8 cellular contexts compared by ENCODE assay signal in genomic region chr6:116279232-116280160, GRCh38. TPM values are rescaled to one million over a fixed set of nuclear protein-coding genes. Genes with fewer than 3 reads are reported as not detected.
DNase-seq lines count a peak whose midpoint lies in the region; ATAC-seq and TF ChIP-seq lines count a peak whose summit lies in the region.

Gene TSPYL1, minus strand, starts transcription at chr6:116279930. Its CDS starts 100 bp downstream, at chr6:116279830.

- peaks cover 13% of the 10 kb centered on the region for H3K36me3 ChIP-seq in CD4-positive, CD25-positive, alpha-beta regulatory T cell (ENCODE audit: control insufficient read depth, insufficient read depth, low read length)
- H3K36me3 ChIP-seq in liver (ENCODE audit: control insufficient read depth in 4 of 4, insufficient read depth in 3 of 4, low read depth in 1 of 4, low read length in 3 of 4): no peaks in the 10 kb centered on the region

- CTCF ChIA-PET in activated CD4-positive, alpha-beta memory T cell treated with anti-CD3 and anti-CD28 coated beads for 36 hours (lab: Charles Lee): interaction anchor here (0.6 to 5.2 kb wide), 8 partner anchors 9 to 282 kb away, joined by 3 to 30 read pairs (median 4); no protein-coding TSS in a partner anchor

- peak; percentile 93 to 97 (median 97) for DNase-seq in CD4-positive, CD25-positive, alpha-beta regulatory T cell
- peak; percentile 89 for DNase-seq in NCI-H82 treated with DMSO at 0.1 percent for 48 hours (lab: John Stamatoyannopoulos, UW; ENCODE audit: unreplicated experiment)
- peak; percentile 97 for DNase-seq in activated CD4-positive, alpha-beta memory T cell treated with anti-CD3 and anti-CD28 coated beads for 36 hours
- DNase-seq in dorsolateral prefrontal cortex: peak; percentile 88 to 98 (median 96)
- peak; percentile 94 for DNase-seq in stimulated activated CD4-positive, alpha-beta T cell treated with anti-CD3 and anti-CD28 coated beads, Interleukin-4, amount 100 ng/mL, for 24 hours

- peak within 1 kb of the TSS; percentile 94 for H3K4me3 ChIP-seq in CD4-positive, CD25-positive, alpha-beta regulatory T cell (ENCODE audit: low read depth, low read length)
- H3K4me3 ChIP-seq in dorsolateral prefrontal cortex (peak within 1 kb of the TSS; percentile 60 to 100 (median 94)), liver (ENCODE audit: low read depth in 1 of 3, low read length in 3 of 3) (peak within 1 kb of the TSS; percentile 78 to 94 (median 81))

- H3K9me3 ChIP-seq in CD4-positive, CD25-positive, alpha-beta regulatory T cell (ENCODE audit: control insufficient read depth in 2 of 2, low read length in 2 of 2): no peaks in the 10 kb centered on the region
- no peaks in the 10 kb centered on the region for H3K9me3 ChIP-seq in liver (ENCODE audit: control insufficient read depth in 4 of 4, low read length in 3 of 4)

- H3K27ac ChIP-seq in CD4-positive, CD25-positive, alpha-beta regulatory T cell (ENCODE audit: insufficient read depth, low read length, poor library complexity, severe bottlenecking): peak within 1 kb of the TSS; percentile 100
- H3K27ac ChIP-seq in dorsolateral prefrontal cortex (peak within 1 kb of the TSS; percentile 65 to 100 (median 98)), liver (ENCODE audit: low read depth in 1 of 2, low read length in 2 of 2) (peak within 1 kb of the TSS; percentile 88 to 97)

- ATAC-seq in CD4-positive, CD25-positive, alpha-beta regulatory T cell (ENCODE audit: low read depth in 2 of 2): peak; percentile 92
- ATAC-seq in GM19438 (IDR thresholded peaks at IDR 0.05; ENCODE audit: low read depth, unreplicated experiment) (peak; percentile 98), HG03575 (IDR thresholded peaks at IDR 0.05; ENCODE audit: extremely low read depth, insufficient number of reproducible peaks, low FRiP score, unreplicated experiment) (peak; percentile 82)

- H3K36me3 Mint-ChIP-seq in CD4-positive, CD25-positive, alpha-beta regulatory T cell: peaks cover 35% of the 10 kb centered on the region
- peaks cover 40% of the 10 kb centered on the region for H3K36me3 Mint-ChIP-seq in activated CD4-positive, alpha-beta memory T cell treated with anti-CD3 and anti-CD28 coated beads for 36 hours

- H3K27ac Mint-ChIP-seq in CD4-positive, CD25-positive, alpha-beta regulatory T cell: peak within 1 kb of the TSS; percentile 99 to 100 (median 100)
- peak within 1 kb of the TSS; percentile 95 for H3K27ac Mint-ChIP-seq in activated CD4-positive, alpha-beta memory T cell treated with anti-CD3 and anti-CD28 coated beads for 36 hours

- no peaks in the 10 kb centered on the region for H3K27me3 ChIP-seq in CD4-positive, CD25-positive, alpha-beta regulatory T cell (ENCODE audit: control insufficient read depth, insufficient read depth, low read length)
- H3K27me3 ChIP-seq in dorsolateral prefrontal cortex (no peaks in the 10 kb centered on the region), liver (ENCODE audit: control insufficient read depth in 4 of 4, insufficient read depth in 4 of 4, low read length in 3 of 4) (no peaks in the 10 kb centered on the region)

- TF ChIP-seq CTCF in dorsolateral prefrontal cortex (IDR thresholded peaks at IDR 0.05 in 54 of 56, conservative IDR thresholded peaks at IDR 0.05 in 2 of 56; ENCODE audit: low read depth in 1 of 56, partially characterized antibody in 56 of 56): peak in 20 of 56 donors; percentile 2 to 39 (median 18)
- no peak for TF ChIP-seq CTCF in liver (IDR thresholded peaks at IDR 0.05; ENCODE audit: low read depth, low read length, missing input control)

- WGBS in liver: under 1% methylated on average over 71 of the region's 71 CpGs

- POLR2A ChIA-PET in activated CD4-positive, alpha-beta memory T cell treated with anti-CD3 and anti-CD28 coated beads for 36 hours (lab: Charles Lee): interaction anchor here (0.6 to 3.0 kb wide), 13 partner anchors 10 to 402 kb away, joined by 3 to 15 read pairs (median 4); partner anchors contain the start of genes KPNA5, NT5DC1, RWDD1 and TSPYL4

- no peak for TF ChIP-seq RAD21 in liver (IDR thresholded peaks at IDR 0.05)

- H3K4me1 ChIP-seq in CD4-positive, CD25-positive, alpha-beta regulatory T cell (ENCODE audit: control insufficient read depth, insufficient read depth, low read length, poor library complexity, severe bottlenecking): peaks cover 56% of the 10 kb centered on the region
- H3K4me1 ChIP-seq in liver (ENCODE audit: control insufficient read depth in 4 of 4, insufficient read depth in 4 of 4, low read length in 3 of 4): peaks cover 6 to 53% (median 38%) of the 10 kb centered on the region in 4 donors

- no peaks in the 10 kb centered on the region for H3K27me3 Mint-ChIP-seq in CD4-positive, CD25-positive, alpha-beta regulatory T cell
- no peaks in the 10 kb centered on the region for H3K27me3 Mint-ChIP-seq in activated CD4-positive, alpha-beta memory T cell treated with anti-CD3 and anti-CD28 coated beads for 36 hours

- no peaks in the 10 kb centered on the region for H3K9me3 Mint-ChIP-seq in CD4-positive, CD25-positive, alpha-beta regulatory T cell
- no peaks in the 10 kb centered on the region for H3K9me3 Mint-ChIP-seq in activated CD4-positive, alpha-beta memory T cell treated with anti-CD3 and anti-CD28 coated beads for 36 hours

- peak within 1 kb of the TSS; percentile 89 to 97 for H3K9ac ChIP-seq in liver (ENCODE audit: low read depth in 1 of 2, low read length in 2 of 2)

- H3K4me1 Mint-ChIP-seq in CD4-positive, CD25-positive, alpha-beta regulatory T cell: peaks cover 18 to 64% (median 45%) of the 10 kb centered on the region in 4 donors
- peaks cover 49% of the 10 kb centered on the region for H3K4me1 Mint-ChIP-seq in activated CD4-positive, alpha-beta memory T cell treated with anti-CD3 and anti-CD28 coated beads for 36 hours (ENCODE audit: low read depth)

- H3K4me3 Mint-ChIP-seq in CD4-positive, CD25-positive, alpha-beta regulatory T cell: peak within 1 kb of the TSS; percentile 94 to 99 (median 98)
- peak within 1 kb of the TSS; percentile 91 for H3K4me3 Mint-ChIP-seq in activated CD4-positive, alpha-beta memory T cell treated with anti-CD3 and anti-CD28 coated beads for 36 hours

- intact Hi-C loops in activated CD4-positive, alpha-beta memory T cell treated with anti-CD3 and anti-CD28 coated beads for 36 hours (cut with micrococcal nuclease): loop anchor here (1.0 to 10.0 kb wide), 11 partner anchors 11 to 1325 kb away; partner anchors contain the start of genes DSE, GOPC, NT5DC1 and RSPH4A
- intact Hi-C loops in dorsolateral prefrontal cortex (cut with DNase I): loop anchor here (1.0 to 10.0 kb wide), 6 partner anchors 25 to 291 kb away; partner anchors contain the start of genes RWDD1 (in 1 of the 2) and TSPYL4 (in 1 of the 2)

TF ChIP-seq in liver, 16 proteins besides CTCF, POLR2A, EP300 and RAD21 (continues in another document):
- TF ChIP-seq ATF3 (IDR thresholded peaks at IDR 0.05): no peak
- TF ChIP-seq TAF1 (conservative IDR thresholded peaks at IDR 0.05): peak; percentile 91
- no peak for TF ChIP-seq FOXA1 (IDR thresholded peaks at IDR 0.05)
- TF ChIP-seq YY1 (IDR thresholded peaks at IDR 0.05): peak; percentile 82
- TF ChIP-seq ZBTB33 (IDR thresholded peaks at IDR 0.05): peak; percentile 99
- TF ChIP-seq REST (IDR thresholded peaks at IDR 0.05): peak; percentile 86
- TF ChIP-seq FOXA2 (IDR thresholded peaks at IDR 0.05): no peak
- peak in 1 of 2 donors; percentile 36 for TF ChIP-seq JUND (IDR thresholded peaks at IDR 0.05)

RNA-seq across cellular contexts. Expression of gene TSPYL1, which starts in this region (rescaled TPM):
- total RNA-seq in CD4-positive, CD25-positive, alpha-beta regulatory T cell: 188 TPM
- 10 to 100 TPM; 38.3 to 53.0 (median 43.4) TPM for polyA plus RNA-seq in CD4-positive, CD25-positive, alpha-beta regulatory T cell
- 10 to 100 TPM; 41.4 to 42.0 TPM for total RNA-seq in activated CD4-positive, alpha-beta memory T cell treated with anti-CD3 and anti-CD28 coated beads for 36 hours
- total RNA-seq in dorsolateral prefrontal cortex (100 to 1,000 TPM; 121 to 538 (median 358) TPM), liver (10 to 100 TPM; 29.6 to 39.8 TPM)
- polyA plus RNA-seq in liver: 10 to 100 TPM; 25.1 to 30.8 TPM

Comparison
In these comparisons a context has a peak if more than half of its experiments do, and no peak if none do; other contexts are left out.
1. Peak in every context shown above with its lines: DNase-seq, ATAC-seq, H3K4me3 ChIP-seq and H3K27ac ChIP-seq.